ENCODE assay signal across 8 cellular contexts in the genomic region with DNA sequence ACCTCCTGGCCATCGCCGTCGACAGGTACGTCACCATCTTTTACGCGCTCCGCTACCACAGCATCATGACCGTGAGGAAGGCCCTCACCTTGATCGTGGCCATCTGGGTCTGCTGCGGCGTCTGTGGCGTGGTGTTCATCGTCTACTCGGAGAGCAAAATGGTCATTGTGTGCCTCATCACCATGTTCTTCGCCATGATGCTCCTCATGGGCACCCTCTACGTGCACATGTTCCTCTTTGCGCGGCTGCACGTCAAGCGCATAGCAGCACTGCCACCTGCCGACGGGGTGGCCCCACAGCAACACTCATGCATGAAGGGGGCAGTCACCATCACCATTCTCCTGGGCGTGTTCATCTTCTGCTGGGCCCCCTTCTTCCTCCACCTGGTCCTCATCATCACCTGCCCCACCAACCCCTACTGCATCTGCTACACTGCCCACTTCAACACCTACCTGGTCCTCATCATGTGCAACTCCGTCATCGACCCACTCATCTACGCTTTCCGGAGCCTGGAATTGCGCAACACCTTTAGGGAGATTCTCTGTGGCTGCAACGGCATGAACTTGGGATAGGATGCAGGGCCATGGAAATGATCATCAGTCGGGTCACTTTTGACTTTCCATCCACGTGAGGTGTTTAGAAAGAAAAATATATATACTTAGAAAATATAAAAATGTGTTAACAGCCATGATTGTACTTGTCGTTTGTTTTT. TPM values are rescaled to one million over a fixed set of nuclear protein-coding genes. Genes with fewer than 3 reads are reported as not detected.
DNase-seq lines count a peak whose midpoint lies in the region; ATAC-seq, FAIRE-seq and TF ChIP-seq lines count a peak whose summit lies in the region.

No MANE protein-coding gene starts in this region.

- H3K27me3 Mint-ChIP-seq in activated naive CD4-positive, alpha-beta T cell treated with anti-CD3 and anti-CD28 coated beads for 36 hours (ENCODE audit: low read depth) = peaks cover 43% of the 10 kb centered on the region

- H3K4me1 ChIP-seq in lower lobe of right lung (no peaks in the 10 kb centered on the region), right atrium auricular region (no peaks in the 10 kb centered on the region)

- peak in 1 of 2 donors; percentile 55 for ATAC-seq in lower lobe of right lung

- H3K27me3 ChIP-seq in lower lobe of right lung (ENCODE audit: low read depth) (peaks cover 55% of the 10 kb centered on the region), right atrium auricular region (no peaks in the 10 kb centered on the region)

- DNase-seq in activated naive CD4-positive, alpha-beta T cell treated with anti-CD3 and anti-CD28 coated beads for 36 hours = peak; percentile 52
- DNase-seq in activated naive CD4-positive, alpha-beta T cell (lab: John Stamatoyannopoulos, UW) = no peak
- no peak for DNase-seq in HTR-8/SVneo (ENCODE audit: insufficient read length, low spot score)
- peak; percentile 31 to 36 for DNase-seq in activated CD4-positive, alpha-beta T cell treated with anti-CD3 and anti-CD28 coated beads, Interleukin-2, amount 50 U/mL, for 48 hours
- DNase-seq in lower lobe of right lung = no peak
- DNase-seq in SW 1271 (lab: John Stamatoyannopoulos, UW) = no peak
- no peak for DNase-seq in SIG-M5 (lab: John Stamatoyannopoulos, UW)
- no peak for DNase-seq in right atrium auricular region (ENCODE audit: low spot score)

- H3K9me3 ChIP-seq in lower lobe of right lung = no peaks in the 10 kb centered on the region
- H3K9me3 ChIP-seq in right atrium auricular region = no peaks in the 10 kb centered on the region

- H3K4me3 Mint-ChIP-seq in activated naive CD4-positive, alpha-beta T cell treated with anti-CD3 and anti-CD28 coated beads for 36 hours = no peak overlapping the region

- TF ChIP-seq CTCF in lower lobe of right lung (IDR thresholded peaks at IDR 0.05) (peak; percentile 31), right atrium auricular region (IDR thresholded peaks at IDR 0.05) (peak in 1 of 2 donors; percentile 51)

- H3K4me3 ChIP-seq in lower lobe of right lung (no peak overlapping the region), right atrium auricular region (no peak overlapping the region)

- FAIRE-seq in HTR-8/SVneo (lab: Jason Lieb, UNC) = peak; percentile 100

- no peaks in the 10 kb centered on the region for H3K4me1 Mint-ChIP-seq in activated naive CD4-positive, alpha-beta T cell treated with anti-CD3 and anti-CD28 coated beads for 36 hours (ENCODE audit: low read depth)

- H3K27ac ChIP-seq in lower lobe of right lung (no peak overlapping the region), right atrium auricular region (no peak overlapping the region)

- H3K9me3 Mint-ChIP-seq in activated naive CD4-positive, alpha-beta T cell treated with anti-CD3 and anti-CD28 coated beads for 36 hours = no peaks in the 10 kb centered on the region

- no peak overlapping the region for H3K27ac Mint-ChIP-seq in activated naive CD4-positive, alpha-beta T cell treated with anti-CD3 and anti-CD28 coated beads for 36 hours

- no peaks in the 10 kb centered on the region for H3K36me3 Mint-ChIP-seq in activated naive CD4-positive, alpha-beta T cell treated with anti-CD3 and anti-CD28 coated beads for 36 hours (ENCODE audit: low read depth)

- H3K36me3 ChIP-seq in lower lobe of right lung (no peaks in the 10 kb centered on the region), right atrium auricular region (no peaks in the 10 kb centered on the region)

- CTCF ChIA-PET in activated naive CD4-positive, alpha-beta T cell treated with anti-CD3 and anti-CD28 coated beads for 36 hours (lab: Charles Lee) = interaction anchor here (0.6 kb wide), 1 partner anchor 15 kb away, joined by 3 read pairs; no protein-coding TSS in a partner anchor

- intact Hi-C loops in activated naive CD4-positive, alpha-beta T cell treated with anti-CD3 and anti-CD28 coated beads for 36 hours (cut with micrococcal nuclease) = loop anchor here (2.0 to 5.0 kb wide), 3 partner anchors 328 to 1569 kb away; no protein-coding TSS in a partner anchor
- intact Hi-C loops in lower lobe of right lung (cut with DNase I) = no loop called here

RNA-seq across cellular contexts. Expression of a gene that starts 0.9 kb away (rescaled TPM):
- not detected for total RNA-seq in activated naive CD4-positive, alpha-beta T cell treated with anti-CD3 and anti-CD28 coated beads for 36 hours
- total RNA-seq in lower lobe of right lung (not detected), right atrium auricular region (not detected)

Comparison
In these comparisons a context has a peak if more than half of its experiments do, and no peak if none do; other contexts are left out.
1. DNase-seq: peak in activated naive CD4-positive, alpha-beta T cell treated with anti-CD3 and anti-CD28 coated beads for 36 hours (single experiment) and activated CD4-positive, alpha-beta T cell treated with anti-CD3 and anti-CD28 coated beads, Interleukin-2, amount 50 U/mL, for 48 hours (2 of 2); none in activated naive CD4-positive, alpha-beta T cell (0 of 4), HTR-8/SVneo (single experiment), lower lobe of right lung (single experiment), SW 1271 (0 of 2), SIG-M5 (single experiment) and right atrium auricular region (single experiment).